26 cellular contexts compared by ENCODE assay signal in the genomic region with DNA sequence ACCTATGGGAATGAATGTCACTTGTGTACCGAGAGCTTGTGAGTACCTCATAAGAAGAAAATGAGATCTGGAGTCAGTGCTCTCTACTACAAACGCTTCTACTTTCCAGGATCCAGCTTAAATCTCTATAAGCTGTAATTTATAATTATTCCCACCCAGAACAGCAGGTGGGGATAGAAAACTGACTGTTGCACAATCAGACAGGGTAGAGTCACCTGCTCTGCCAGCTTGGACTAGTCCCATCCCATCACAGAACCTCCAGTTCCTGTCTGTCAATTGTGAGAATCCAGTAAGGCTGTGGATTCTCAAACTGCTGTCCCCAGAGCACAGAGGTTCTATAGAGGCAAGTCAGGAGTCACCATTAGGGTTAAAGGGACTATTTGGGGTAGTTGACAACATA. TPM values are rescaled to one million over a fixed set of nuclear protein-coding genes. Genes with fewer than 3 reads are reported as not detected.
DNase-seq lines count a peak whose midpoint lies in the region; ATAC-seq and TF ChIP-seq lines count a peak whose summit lies in the region.
"Had no signal": no experiment of that assay in that cellular context is flagged by ENCODE, and none has a peak within 500 bp of the region (broad histone marks: within the 10 kb centered on the region; RNA-seq: fewer than 3 reads in every experiment).

No MANE protein-coding gene starts in this region.

- peak; percentile 37 for TF ChIP-seq CTCF in Calu3 (IDR thresholded peaks at IDR 0.05; ENCODE audit: unreplicated experiment)
- peak in 1 of 3 experiments; percentile 20; a peak in 1 of 6 replicates for TF ChIP-seq CTCF in HCT116 (IDR thresholded peaks at IDR 0.05 in 2 of 3, conservative IDR thresholded peaks at IDR 0.05 in 1 of 3; ENCODE audit: borderline replicate concordance in 1 of 3, insufficient read depth in 1 of 3, low read depth in 2 of 3, low read length in 2 of 3)
- peak; percentile 16; the same call in 1 of the 2 replicates for TF ChIP-seq CTCF in VCaP (conservative IDR thresholded peaks at IDR 0.05)
- TF ChIP-seq CTCF in neural progenitor cell (IDR thresholded peaks at IDR 0.05), result no peak

- H3K36me3 Mint-ChIP-seq in Calu3 (ENCODE audit: insufficient read depth, unreplicated experiment), result no peaks in the 10 kb centered on the region
- H3K36me3 Mint-ChIP-seq in neural progenitor cell, result no peaks in the 10 kb centered on the region
- H3K36me3 Mint-ChIP-seq: type B pancreatic cell had no signal

- H3K27ac ChIP-seq in HCT116 (ENCODE audit: low read depth, low read length) (no peak overlapping the region), VCaP (no peak overlapping the region), neural progenitor cell (no peak overlapping the region)
- H3K27ac ChIP-seq: pancreas, PC-9 had no signal

- H3K36me3 ChIP-seq in HCT116 (ENCODE audit: control insufficient read depth in 1 of 2, insufficient read depth in 2 of 2, low read length in 2 of 2) (no peaks in the 10 kb centered on the region), neural progenitor cell (no peaks in the 10 kb centered on the region)
- H3K36me3 ChIP-seq: pancreas had no signal

- H3K27me3 Mint-ChIP-seq in Calu3 (ENCODE audit: unreplicated experiment) (no peaks in the 10 kb centered on the region), neural progenitor cell (ENCODE audit: insufficient read depth, low read depth) (no peaks in the 10 kb centered on the region)
- H3K27me3 Mint-ChIP-seq: type B pancreatic cell had no signal

- H3K4me3 ChIP-seq in HCT116 (replicated peaks in 1 of 2; ENCODE audit: low read depth in 1 of 2, low read length in 2 of 2) (no peak overlapping the region), neural progenitor cell (no peak overlapping the region)
- H3K4me3 ChIP-seq: pancreas, PC-9 had no signal

- H3K27ac Mint-ChIP-seq in Calu3 (ENCODE audit: unreplicated experiment) (no peak overlapping the region), neural progenitor cell (no peak overlapping the region)
- H3K27ac Mint-ChIP-seq: nephron progenitor cell, type B pancreatic cell had no signal

- no peaks in the 10 kb centered on the region for H3K9me2 ChIP-seq in HCT116 (ENCODE audit: insufficient read depth)

- TF ChIP-seq RAD21 in HCT116 (IDR thresholded peaks at IDR 0.05; ENCODE audit: low read depth), result peak; percentile 41

- H3K9me3 ChIP-seq in HCT116 (ENCODE audit: control insufficient read depth in 1 of 2, insufficient read depth in 1 of 2, low read depth in 1 of 2, low read length in 2 of 2) (no peaks in the 10 kb centered on the region), neural progenitor cell (ENCODE audit: low read depth) (no peaks in the 10 kb centered on the region)
- H3K9me3 ChIP-seq: pancreas had no signal

- H3K79me2 ChIP-seq in HCT116 (ENCODE audit: insufficient read depth, low read length), result no peaks in the 10 kb centered on the region
- no peaks in the 10 kb centered on the region for H3K79me2 ChIP-seq in neural progenitor cell (ENCODE audit: low read depth)

- CTCF ChIA-PET in Calu3 (lab: Charles Lee) (interaction anchor here (0.6 to 2.1 kb wide), 13 partner anchors 17 to 417 kb away, joined by 3 to 16 read pairs (median 5); no protein-coding TSS in a partner anchor), HCT116 (lab: Charles Lee) (interaction anchor here (1.2 to 1.3 kb wide), 2 partner anchors 61 to 417 kb away, joined by 4 to 5 read pairs; no protein-coding TSS in a partner anchor)

- H3K4me1 Mint-ChIP-seq in Calu3 (ENCODE audit: low read depth, unreplicated experiment) (peaks cover 6% of the 10 kb centered on the region), neural progenitor cell (no peaks in the 10 kb centered on the region)

- H3K9ac ChIP-seq in HCT116 (ENCODE audit: low read length) (no peak overlapping the region), neural progenitor cell (no peak overlapping the region)

- H3F3A ChIP-seq in neural progenitor cell (ENCODE audit: low read depth), result no peaks in the 10 kb centered on the region

- peak; percentile 36 for DNase-seq in Calu3
- DNase-seq in HCT116 (ENCODE audit: low read depth, low spot score), result no peak
- DNase-seq in left lobe of liver (ENCODE audit: low spot score), result no peak
- DNase-seq in NOMO-1 treated with dmso at 0.1 percent for 144 hours (lab: John Stamatoyannopoulos, UW; ENCODE audit: unreplicated experiment), result no peak
- no peak for DNase-seq in neural progenitor cell (ENCODE audit: low spot score)
- DNase-seq in activated CD4-positive, alpha-beta T cell treated with anti-CD3 and anti-CD28 coated beads for 48 hours, result no peak
- DNase-seq: activated CD4-positive, alpha-beta T cell treated with anti-CD3 and anti-CD28 coated beads, Interleukin-2, amount 50 U/mL, for 48 hours; activated naive CD4-positive, alpha-beta T cell treated with Interleukin-2 at 50 U/mL for 16 hours; GOT3; Karpas-422; NCI-H2029; NCI-H345; NCI-H748 treated with DMSO at 0.1 percent for 48 hours; nephron progenitor cell; pancreas; stimulated activated CD4-positive, alpha-beta T cell treated with anti-CD3 and anti-CD28 coated beads, Interleukin-2, amount 100 ng/mL, for 24 hours; SW 1271; T1000 had no signal

- H3K27me3 ChIP-seq in HCT116 (ENCODE audit: insufficient read depth, low read length) (0 out of 2 replicates have a peak, but pooled peaks cover 4% of the 10 kb centered on the region), neural progenitor cell (no peaks in the 10 kb centered on the region)
- H3K27me3 ChIP-seq: pancreas had no signal

- H4K20me1 ChIP-seq in HCT116 (ENCODE audit: insufficient read depth) (no peaks in the 10 kb centered on the region; the same call in 1 of the 2 replicates), neural progenitor cell (ENCODE audit: low read depth) (no peaks in the 10 kb centered on the region)

- H3K4me3 Mint-ChIP-seq in Calu3 (ENCODE audit: low read depth, unreplicated experiment) (no peak overlapping the region), neural progenitor cell (no peak overlapping the region)
- H3K4me3 Mint-ChIP-seq: nephron progenitor cell, type B pancreatic cell had no signal

- no peak for TF ChIP-seq POLR2A in HCT116 (IDR thresholded peaks at IDR 0.05; ENCODE audit: borderline replicate concordance, extremely low read depth, insufficient read depth, insufficient read length)

- H3K4me2 ChIP-seq in HCT116 (ENCODE audit: low read length) (no peak overlapping the region), neural progenitor cell (no peak overlapping the region)
- H3K4me2 ChIP-seq: PC-9 had no signal

- ATAC-seq in HCT116 (no peak), left lobe of liver (peak; percentile 70)
- ATAC-seq: pancreas had no signal

- H2AFZ ChIP-seq in HCT116 (ENCODE audit: low read depth, low read length, poor library complexity, severe bottlenecking) (no peak overlapping the region), neural progenitor cell (replicated peaks) (no peak overlapping the region)
- H2AFZ ChIP-seq: PC-9 had no signal

- H3K4me1 ChIP-seq in HCT116 (ENCODE audit: control insufficient read depth in 1 of 2, insufficient read depth in 2 of 2, low read length in 2 of 2) (no peaks in the 10 kb centered on the region), neural progenitor cell (peaks cover 7% of the 10 kb centered on the region)
- H3K4me1 ChIP-seq: pancreas had no signal

- intact Hi-C loops in Calu3 (cut with micrococcal nuclease; ENCODE audit: unreplicated experiment), result loop anchor here (1.0 kb wide), 2 partner anchors 38 to 60 kb away; no protein-coding TSS in a partner anchor
- intact Hi-C loops in HCT116 (cut with micrococcal nuclease), result no loop called here

- POLR2A ChIA-PET in HCT116 (lab: Charles Lee), result no interaction called here

- H3K9me3 Mint-ChIP-seq in Calu3 (ENCODE audit: low read depth, unreplicated experiment) (peaks cover 7% of the 10 kb centered on the region), neural progenitor cell (peaks cover 3% of the 10 kb centered on the region)

- BruUV-seq in Calu3 (replicated peaks; lab: Mats Ljungman, UMichigan), result no TSS peak
- BruUV-seq in HCT116 (replicated peaks; lab: Mats Ljungman, UMichigan), result no TSS peak

- RAD21 ChIA-PET in HCT116 (lab: Charles Lee; ENCODE audit: low non-redundant PET in 1 of 2, low total read pairs in 2 of 2, uncharacterized antibody in 2 of 2, unreplicated experiment in 2 of 2), result no interaction called here

TF ChIP-seq in HCT116, 20 proteins besides CTCF, POLR2A, EP300 and RAD21:
- TF ChIP-seq ATF3 (IDR thresholded peaks at IDR 0.05) (no peak), EGR1 (IDR thresholded peaks at IDR 0.05; ENCODE audit: low read depth) (no peak), SP1 (IDR thresholded peaks at IDR 0.05; ENCODE audit: low read depth) (no peak), ZFX (IDR thresholded peaks at IDR 0.05) (no peak), FOSL1 (IDR thresholded peaks at IDR 0.05; ENCODE audit: low read depth) (no peak), CEBPB (IDR thresholded peaks at IDR 0.05; ENCODE audit: low read depth) (peak; percentile 56), ZNF274 (IDR thresholded peaks at IDR 0.05; ENCODE audit: low read depth, low read length) (no peak)

RNA-seq across cellular contexts. Expression of gene SPINK7, which starts 2.0 kb away (rescaled TPM):
- total RNA-seq in Calu3 (2022) (not detected in 2 replicates), HCT116 (2021; ENCODE audit: unreplicated experiment) (not detected), left lobe of liver (not detected), neural progenitor cell (ENCODE audit: low replicate concordance) (not detected in 2 replicates)
- 0.12 TPM in 1 of 2 replicates, not detected in the other for polyA plus RNA-seq in HCT116 (2012)
- total RNA-seq: chondrocyte, glomerular endothelial cell, lung microvascular endothelial cell, pancreas, PC-9, subcutaneous adipose tissue had no signal
- polyA plus RNA-seq: pancreas had no signal

RNA-seq across cellular contexts. Expression of gene SPINK9, which starts 21.2 kb away (rescaled TPM):
- total RNA-seq in Calu3 (2022) (not detected in 2 replicates), HCT116 (2021; ENCODE audit: unreplicated experiment) (not detected), left lobe of liver (not detected), neural progenitor cell (ENCODE audit: low replicate concordance) (not detected in 2 replicates)
- polyA plus RNA-seq in HCT116 (2012), result not detected in 2 replicates
- total RNA-seq: chondrocyte, glomerular endothelial cell, lung microvascular endothelial cell, PC-9, subcutaneous adipose tissue had no signal
- polyA plus RNA-seq: adipose tissue, pancreas had no signal

RNA-seq across cellular contexts. Expression of gene SPINK13, which starts 45.6 kb away (rescaled TPM):
- not detected in 2 replicates for total RNA-seq in Calu3 (2022)
- not detected for total RNA-seq in HCT116 (2021; ENCODE audit: unreplicated experiment)
- 0.05 TPM in 1 of 2 replicates, not detected in the other for polyA plus RNA-seq in HCT116 (2012)
- not detected for total RNA-seq in left lobe of liver
- total RNA-seq in neural progenitor cell (ENCODE audit: low replicate concordance), result not detected in 2 replicates
- total RNA-seq: chondrocyte, glomerular endothelial cell, lung microvascular endothelial cell, pancreas, PC-9 had no signal
- polyA plus RNA-seq: pancreas had no signal
